In genomic region chr15:68053997-68054657, GRCh38 we compare ENCODE assay signal across 8 cellular contexts. TPM values are rescaled to one million over a fixed set of nuclear protein-coding genes. Genes with fewer than 3 reads are reported as not detected.
DNase-seq lines count a peak whose midpoint lies in the region; ATAC-seq and TF ChIP-seq lines count a peak whose summit lies in the region.

Gene PIAS1, plus strand, starts transcription at chr15:68054315. Its CDS starts 12 bp downstream, at chr15:68054327.

- DNase-seq in BJ (ENCODE audit: low read depth) (peak; percentile 64), NCI-H526 (lab: John Stamatoyannopoulos, UW) (peak; percentile 83 to 98), colonic mucosa (peak; percentile 96)
- peak; percentile 96 for DNase-seq in activated CD4-positive, alpha-beta T cell treated with anti-CD3 and anti-CD28 coated beads for 48 hours
- peak; percentile 81 to 95 (median 86) for DNase-seq in stimulated activated CD4-positive, alpha-beta T cell treated with anti-CD3 and anti-CD28 coated beads, Interleukin-1b, Interleukin-23, amount 100 ng/mL, for 24 hours (ENCODE audit: low read depth in 4 of 4, low spot score in 1 of 4)

- POLR2A ChIA-PET in BJ (lab: Charles Lee) = no interaction called here

- H3K4me3 ChIP-seq in BJ (ENCODE audit: low read depth, low read length) (peak within 1 kb of the TSS; percentile 72), colonic mucosa (peak within 1 kb of the TSS; percentile 69)

- ATAC-seq in GM19324 (IDR thresholded peaks at IDR 0.05; ENCODE audit: low FRiP score, unreplicated experiment) (peak; percentile 86), HG03460 (IDR thresholded peaks at IDR 0.05; ENCODE audit: unreplicated experiment) (peak; percentile 78)

- H3K27me3 ChIP-seq in BJ (ENCODE audit: control insufficient read depth, insufficient read depth, low read length) (no peaks in the 10 kb centered on the region), colonic mucosa (no peaks in the 10 kb centered on the region), layer of hippocampus (ENCODE audit: control insufficient read depth, insufficient read depth, low read length) (no peaks in the 10 kb centered on the region)

- peaks cover 4% of the 10 kb centered on the region for H3K4me1 ChIP-seq in colonic mucosa

- H3K9me3 ChIP-seq in colonic mucosa = no peaks in the 10 kb centered on the region

- CTCF ChIA-PET in BJ (lab: Yijun Ruan, JAX) = interaction anchor here (0.9 to 1.4 kb wide), 3 partner anchors 11 to 191 kb away, joined by 3 to 8 read pairs (median 5); no protein-coding TSS in a partner anchor

- TF ChIP-seq CTCF in BJ (IDR thresholded peaks at IDR 0.05; ENCODE audit: insufficient read depth, low read depth, low read length) = no peak
- no peak for TF ChIP-seq CTCF in colonic mucosa (IDR thresholded peaks at IDR 0.05)

- intact Hi-C loops in colonic mucosa (cut with DNase I) = loop anchor here (10.0 kb wide), 1 partner anchor 101 kb away; no protein-coding TSS in a partner anchor

- H3K36me3 ChIP-seq in BJ (ENCODE audit: control insufficient read depth, insufficient read depth, low read length) (no peaks in the 10 kb centered on the region; the same call in 1 of the 2 replicates), colonic mucosa (no peaks in the 10 kb centered on the region)

- peak within 1 kb of the TSS; percentile 85 to 94 for H3K9ac ChIP-seq in colonic mucosa (ENCODE audit: low read depth in 2 of 2, low read length in 2 of 2)

- peak within 1 kb of the TSS; percentile 87 for H3K27ac ChIP-seq in colonic mucosa
- H3K27ac ChIP-seq in layer of hippocampus (ENCODE audit: low read depth, low read length) = peak within 1 kb of the TSS; percentile 63

RNA-seq across cellular contexts. Expression of gene PIAS1, which starts in this region (rescaled TPM):
- polyA plus RNA-seq in BJ (2011; rRNA removed) = 37.4 and 42.3 TPM in 2 replicates
- polyA minus RNA-seq in BJ (2011; rRNA and poly(A)+ RNA removed) = 51.2 and 60.8 TPM in 2 replicates
- 10 to 100 TPM; 26.6 to 33.0 TPM for total RNA-seq in colonic mucosa

Comparison
In these comparisons a context has a peak if more than half of its experiments do, and no peak if none do; other contexts are left out.
1. Peak in every context shown above with its lines: DNase-seq, ATAC-seq, H3K4me3 ChIP-seq and H3K27ac ChIP-seq.